Comparison of ENCODE assay signal across 26 cellular contexts in genomic region chr18:78431606-78432005, GRCh38.
A peak's percentile ranks its signal among the peaks of the same experiment; 100 is the strongest.
DNase-seq lines count a peak whose midpoint lies in the region; ATAC-seq, FAIRE-seq and TF ChIP-seq lines count a peak whose summit lies in the region.
"Had no signal": no experiment of that assay in that cellular context is flagged by ENCODE, and none has a peak within 500 bp of the region (broad histone marks: within the 10 kb centered on the region; RNA-seq: fewer than 3 reads in every experiment).

No MANE protein-coding gene starts in this region.

- peaks cover 2% of the 10 kb centered on the region for H3K9me3 Mint-ChIP-seq in neural progenitor cell

- no peaks in the 10 kb centered on the region; a peak in 1 of 7 replicates for H3K4me1 ChIP-seq in H1 (replicated peaks in 1 of 4; ENCODE audit: control insufficient read depth in 3 of 4, insufficient read depth in 4 of 4, low read length in 3 of 4)
- no peaks in the 10 kb centered on the region for H3K4me1 ChIP-seq in neural progenitor cell
- H3K4me1 ChIP-seq: A549, BLaER1, HAP-1 had no signal

- H3K27ac Mint-ChIP-seq in neural progenitor cell, result no peak overlapping the region
- H3K27ac Mint-ChIP-seq: CD8-positive, alpha-beta T cell; IgD-negative memory B cell had no signal

- no peak for TF ChIP-seq EP300 in H1 (IDR thresholded peaks at IDR 0.05; ENCODE audit: borderline replicate concordance in 1 of 2, low read depth in 2 of 2, low read length in 2 of 2)

- H4K20me1 ChIP-seq in H1 (replicated peaks in 1 of 2; ENCODE audit: control insufficient read depth in 1 of 2, insufficient read depth in 2 of 2, low read length in 2 of 2) (no peaks in the 10 kb centered on the region), neural progenitor cell (ENCODE audit: low read depth) (no peaks in the 10 kb centered on the region)
- H4K20me1 ChIP-seq: BLaER1 had no signal

- peak overlapping the region; percentile 5; the same call in 1 of the 2 replicates for H2BK12ac ChIP-seq in H1 (ENCODE audit: low read depth, low read length)

- TF ChIP-seq POLR2A in H1 (IDR thresholded peaks at IDR 0.05; ENCODE audit: control extremely low read depth in 1 of 2, low read depth in 2 of 2, low read length in 2 of 2) (no peak), GM18505 (IDR thresholded peaks at IDR 0.05; ENCODE audit: borderline replicate concordance, extremely low read depth, insufficient read depth, insufficient read length) (no peak)

- no peak overlapping the region for H3K14ac ChIP-seq in H1 (ENCODE audit: insufficient read length)

- H3K79me2 ChIP-seq in H1 (ENCODE audit: control insufficient read depth in 1 of 2, insufficient read depth in 2 of 2, low read length in 2 of 2), result no peaks in the 10 kb centered on the region
- H3K79me2 ChIP-seq in neural progenitor cell (ENCODE audit: low read depth), result no peaks in the 10 kb centered on the region

- no peak for ATAC-seq in GM18505 (IDR thresholded peaks at IDR 0.05; ENCODE audit: unreplicated experiment)
- ATAC-seq: A549; CD8-positive, alpha-beta T cell had no signal

- peaks cover 13% of the 10 kb centered on the region for H3K4me1 Mint-ChIP-seq in neural progenitor cell

- H2BK20ac ChIP-seq in H1 (ENCODE audit: low read length), result no peak overlapping the region

- no peak overlapping the region for H4K8ac ChIP-seq in H1 (ENCODE audit: extremely low read depth, insufficient read depth, low read length)

- H3K79me1 ChIP-seq in H1 (ENCODE audit: low read depth, low read length), result no peaks in the 10 kb centered on the region

- H2BK5ac ChIP-seq in H1 (ENCODE audit: low read depth, low read length), result no peak overlapping the region

- H2AK5ac ChIP-seq in H1 (ENCODE audit: low read depth, low read length), result no peak overlapping the region; the same call in 1 of the 2 replicates

- no peaks in the 10 kb centered on the region for H3K36me3 ChIP-seq in MG63
- no peaks in the 10 kb centered on the region for H3K36me3 ChIP-seq in H1 (ENCODE audit: control insufficient read depth in 2 of 4, insufficient read depth in 4 of 4, low read length in 3 of 4)
- H3K36me3 ChIP-seq in neural progenitor cell, result no peaks in the 10 kb centered on the region
- H3K36me3 ChIP-seq: BLaER1, HAP-1 had no signal

- H3K27me3 Mint-ChIP-seq in neural progenitor cell (ENCODE audit: insufficient read depth, low read depth), result peaks cover 6% of the 10 kb centered on the region
- H3K27me3 Mint-ChIP-seq: IgD-negative memory B cell had no signal

- H4K91ac ChIP-seq in H1 (replicated peaks; ENCODE audit: insufficient read length, low read length), result no peak overlapping the region

- H3K4me3 Mint-ChIP-seq in neural progenitor cell, result no peak overlapping the region
- H3K4me3 Mint-ChIP-seq: CD8-positive, alpha-beta T cell; IgD-negative memory B cell had no signal

- no peak overlapping the region for H2BK120ac ChIP-seq in H1 (replicated peaks; ENCODE audit: low read depth, low read length)

- H3K4me3 ChIP-seq in MG63, result no peak overlapping the region
- H3K4me3 ChIP-seq in H1 (ENCODE audit: extremely low read depth in 1 of 4, insufficient read depth in 2 of 4, low read depth in 3 of 4, low read length in 4 of 4), result no peak overlapping the region
- no peak overlapping the region for H3K4me3 ChIP-seq in neural progenitor cell
- H3K4me3 ChIP-seq: A549, BLaER1, HAP-1 had no signal

- peak; percentile 63 to 73 for TF ChIP-seq RAD21 in H1 (IDR thresholded peaks at IDR 0.05 in 1 of 2, conservative IDR thresholded peaks at IDR 0.05 in 1 of 2; ENCODE audit: low read depth in 2 of 2, low read length in 2 of 2)

- H4K5ac ChIP-seq in H1 (ENCODE audit: insufficient read length, low read depth, low read length), result no peak overlapping the region

- peak; percentile 57 to 72 (median 69) for TF ChIP-seq CTCF in H1 (IDR thresholded peaks at IDR 0.05; ENCODE audit: control extremely low read depth in 1 of 3, insufficient read depth in 1 of 3, low read depth in 1 of 3, low read length in 3 of 3)
- peak; percentile 45 for TF ChIP-seq CTCF in neural progenitor cell (IDR thresholded peaks at IDR 0.05)

- H2AFZ ChIP-seq in H1 (ENCODE audit: low read length), result peak overlapping the region; percentile 15; the same call in 1 of the 2 replicates
- H2AFZ ChIP-seq in neural progenitor cell (replicated peaks), result peak overlapping the region; percentile 79

- no peak overlapping the region for H3K23ac ChIP-seq in H1 (ENCODE audit: insufficient read length)

- H3K4me2 ChIP-seq in H1 (ENCODE audit: insufficient read depth in 1 of 2, low read depth in 2 of 2, low read length in 2 of 2), result no peak overlapping the region
- H3K4me2 ChIP-seq in neural progenitor cell, result no peak overlapping the region
- H3K4me2 ChIP-seq: A549, BLaER1 had no signal

- POLR2A ChIA-PET in H1 (lab: Charles Lee; ENCODE audit: partially characterized antibody), result no interaction called here

- no peaks in the 10 kb centered on the region for H3K36me3 Mint-ChIP-seq in neural progenitor cell
- H3K36me3 Mint-ChIP-seq: CD8-positive, alpha-beta T cell had no signal

- no peak for FAIRE-seq in H1 (lab: Jason Lieb, UNC)
- FAIRE-seq: A549, GM12892, HTR-8/SVneo had no signal

- CTCF ChIA-PET in H1 (lab: Charles Lee; ENCODE audit: partially characterized antibody), result interaction anchor here (0.6 to 1.6 kb wide), 5 partner anchors 16 to 565 kb away, joined by 3 to 7 read pairs (median 3); no protein-coding TSS in a partner anchor

- 90% methylated on average over 10 of the region's 13 CpGs; no CpG with 5 or more reads in 1 of the 2 experiments for WGBS in H1 (ENCODE audit: extremely low coverage in 1 of 2, insufficient coverage in 1 of 2, insufficient read length in 1 of 2, insufficient replicate concordance in 2 of 2, low coverage in 1 of 2, low lambda C conversion rate in 2 of 2, missing lambda C conversion rate in 1 of 2), 2 experiments

- no peak overlapping the region for H3K56ac ChIP-seq in H1 (replicated peaks; ENCODE audit: insufficient read length, low read depth, low read length)

- H3K27ac ChIP-seq in H1 (ENCODE audit: low read depth, low read length) (no peak overlapping the region), neural progenitor cell (no peak overlapping the region)
- H3K27ac ChIP-seq: A549, BLaER1 had no signal

- H3K4ac ChIP-seq in H1 (replicated peaks; ENCODE audit: insufficient read length, low read depth, low read length), result no peak overlapping the region

- DNase-seq in ELF-1 (ENCODE audit: low read depth, low spot score) (peak; percentile 51), MG63 (peak; percentile 17), H1 (ENCODE audit: low read depth in 1 of 2, low spot score in 2 of 2) (no peak), neural progenitor cell (ENCODE audit: low spot score) (peak; percentile 46), NCI-H2107 (lab: John Stamatoyannopoulos, UW) (no peak), cortex of kidney (lab: John Stamatoyannopoulos, UW) (no peak), LoVo (ENCODE audit: low spot score) (no peak)
- DNase-seq: Calu3; CD8-positive, alpha-beta T cell; Kasumi-1; MV-4-11; NCI-H187 treated with DMSO at 0.1 percent for 48 hours; NCI-H2171 treated with DMSO at 0.1 percent for 48 hours; NCI-H446; NCI-H774; OCI-M1; RPMI8226; SIG-M5; T-helper 1 cell had no signal

- no peak overlapping the region for H2BK15ac ChIP-seq in H1 (ENCODE audit: low read length)

- no peaks in the 10 kb centered on the region for H3K23me2 ChIP-seq in H1 (ENCODE audit: low read depth, low read length)

- H3K9me3 ChIP-seq in MG63 (no peaks in the 10 kb centered on the region), H1 (ENCODE audit: insufficient read depth in 2 of 2, low read depth in 1 of 2, low read length in 1 of 2) (no peaks in the 10 kb centered on the region), neural progenitor cell (ENCODE audit: low read depth) (no peaks in the 10 kb centered on the region)
- H3K9me3 ChIP-seq: A549, HAP-1 had no signal

- H3F3A ChIP-seq in neural progenitor cell (ENCODE audit: low read depth), result no peaks in the 10 kb centered on the region

- no peak overlapping the region for H3K18ac ChIP-seq in H1 (ENCODE audit: extremely low read depth, low read length)

- no peaks in the 10 kb centered on the region for H3K27me3 ChIP-seq in MG63
- no peaks in the 10 kb centered on the region for H3K27me3 ChIP-seq in H1 (replicated peaks in 1 of 4; ENCODE audit: control insufficient read depth in 3 of 4, extremely low read depth in 1 of 4, insufficient read depth in 3 of 4, low read length in 3 of 4)
- no peaks in the 10 kb centered on the region for H3K27me3 ChIP-seq in neural progenitor cell
- H3K27me3 ChIP-seq: BLaER1 had no signal

- H3K9ac ChIP-seq in H1 (replicated peaks in 1 of 4; ENCODE audit: extremely low read depth in 1 of 4, low read depth in 3 of 4, low read length in 3 of 4) (no peak overlapping the region), neural progenitor cell (no peak overlapping the region)
- H3K9ac ChIP-seq: BLaER1 had no signal

TF ChIP-seq in H1, 55 proteins besides CTCF, POLR2A, EP300 and RAD21:
- TF ChIP-seq TEAD4 (IDR thresholded peaks at IDR 0.05; ENCODE audit: low read depth, low read length) (0 out of 2 replicates have a peak, but pooled peaks have one; percentile 54), ATF3 (IDR thresholded peaks at IDR 0.05; ENCODE audit: insufficient read depth, low read depth, low read length) (peak; percentile 56; the same call in 1 of the 2 replicates), CBX8 (IDR thresholded peaks at IDR 0.05; ENCODE audit: borderline replicate concordance, low read depth, low read length) (no peak), GABPA (IDR thresholded peaks at IDR 0.05; ENCODE audit: borderline replicate concordance, insufficient read depth, low read length) (no peak), MAX (IDR thresholded peaks at IDR 0.05) (peak; percentile 29; the same call in 1 of the 2 replicates), SIRT6 (IDR thresholded peaks at IDR 0.05; ENCODE audit: low read length) (no peak), RXRA (IDR thresholded peaks at IDR 0.05; ENCODE audit: insufficient read depth, low read depth, low read length) (no peak), CEBPB (IDR thresholded peaks at IDR 0.05; ENCODE audit: low read depth, low read length) (peak; percentile 92), E2F6 (IDR thresholded peaks at IDR 0.05) (peak; percentile 81), NANOG (IDR thresholded peaks at IDR 0.05; ENCODE audit: insufficient read depth, low read depth, low read length, poor library complexity, severe bottlenecking) (no peak), KDM5A (IDR thresholded peaks at IDR 0.05; ENCODE audit: low read length) (no peak)

Comparison
In these comparisons a context has a peak if more than half of its experiments do, and no peak if none do; other contexts are left out.
1. DNase-seq: peak in ELF-1 (single experiment), MG63 (single experiment) and neural progenitor cell (single experiment); none in H1 (0 of 2), NCI-H2107 (single experiment), cortex of kidney (single experiment) and LoVo (single experiment).